15 cellular contexts compared by ENCODE assay signal in genomic region chr6:10962673-10963072, GRCh38.
DNase-seq lines count a peak whose midpoint lies in the region; ATAC-seq and TF ChIP-seq lines count a peak whose summit lies in the region.
"Had no signal": no experiment of that assay in that cellular context is flagged by ENCODE, and none has a peak within 500 bp of the region (broad histone marks: within the 10 kb centered on the region; RNA-seq: fewer than 3 reads in every experiment).

No MANE protein-coding gene starts in this region.

- DNase-seq in cardiac fibroblast (ENCODE audit: low read depth in 2 of 2) (peak; percentile 80 to 90), non-pigmented ciliary epithelial cell (ENCODE audit: low read depth) (peak; percentile 76), AML-193 (lab: John Stamatoyannopoulos, UW) (no peak), NOMO-1 treated with dmso at 0.1 percent for 144 hours (lab: John Stamatoyannopoulos, UW; ENCODE audit: unreplicated experiment) (no peak)
- DNase-seq: activated CD8-positive, alpha-beta memory T cell treated with anti-CD3 and anti-CD28 coated beads, Interleukin-2, amount 10 ng/mL, durations not matched to agents 7 days and 5 days; head of caudate nucleus; mesendoderm; NCI-H1436 treated with DMSO at 0.1 percent for 48 hours; sigmoid colon; T-helper 9 cell had no signal

- ATAC-seq in GM18502 (IDR thresholded peaks at IDR 0.05; ENCODE audit: poor library complexity, unreplicated experiment) (peak; percentile 66), HG03378 (IDR thresholded peaks at IDR 0.05; ENCODE audit: unreplicated experiment) (peak; percentile 63), HG03565 (IDR thresholded peaks at IDR 0.05; ENCODE audit: unreplicated experiment) (no peak), GM18907 (IDR thresholded peaks at IDR 0.05; ENCODE audit: unreplicated experiment) (no peak)
- ATAC-seq: activated CD8-positive, alpha-beta memory T cell treated with anti-CD3 and anti-CD28 coated beads, Interleukin-2, amount 10 ng/mL, durations not matched to agents 7 days and 5 days had no signal

- no peak overlapping the region for H3K4me3 ChIP-seq in cardiac fibroblast (replicated peaks in 1 of 2; ENCODE audit: low read depth in 2 of 2, low read length in 2 of 2)
- H3K4me3 ChIP-seq: cardiac muscle cell, sigmoid colon had no signal

- TF ChIP-seq CTCF in cardiac fibroblast (IDR thresholded peaks at IDR 0.05; ENCODE audit: low read depth, low read length), result no peak

Comparison
In these comparisons a context has a peak if more than half of its experiments do, and no peak if none do; other contexts are left out.
1. ATAC-seq: peak in GM18502 (single experiment) and HG03378 (single experiment); none in HG03565 (single experiment) and GM18907 (single experiment).
2. DNase-seq: peak in cardiac fibroblast (2 of 2) and non-pigmented ciliary epithelial cell (single experiment); none in AML-193 (0 of 2) and NOMO-1 treated with dmso at 0.1 percent for 144 hours (single experiment).